1 cellular context compared by ENCODE assay signal in the genomic region with DNA sequence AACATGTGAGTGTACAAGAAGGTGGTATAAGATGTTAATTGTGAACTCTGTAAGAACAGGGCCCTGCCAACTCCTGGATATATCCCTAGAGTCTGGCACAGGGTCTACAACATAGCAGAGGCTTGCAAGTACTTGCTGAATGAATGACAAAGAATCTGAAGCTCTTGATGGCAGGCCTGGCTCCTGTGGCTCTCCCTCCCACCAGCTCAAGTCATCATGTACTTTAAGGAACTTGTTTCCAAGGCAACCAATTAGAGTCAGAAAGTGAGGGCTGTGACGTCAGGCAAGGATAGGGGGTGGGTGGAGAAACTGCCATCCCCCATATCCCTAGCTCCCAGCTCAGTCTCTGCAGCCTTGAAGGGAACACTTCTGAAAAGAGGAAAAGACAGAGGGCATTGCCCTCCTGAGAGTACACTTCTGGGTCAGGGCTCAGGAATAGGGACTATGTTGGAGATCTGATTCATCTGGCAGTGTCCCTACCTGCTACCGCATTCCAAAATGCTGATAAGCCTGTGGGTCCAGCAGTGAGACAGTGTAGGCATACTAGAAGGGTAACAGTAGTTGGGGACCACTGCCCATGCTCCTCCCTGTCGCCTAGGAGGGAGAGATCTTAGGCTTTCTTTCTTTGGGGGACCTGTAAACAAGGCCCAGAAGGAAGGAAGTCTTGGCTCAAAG.
A peak's percentile ranks its signal among the peaks of the same experiment; 100 is the strongest.
TF ChIP-seq lines count a peak whose summit lies in the region.

No MANE protein-coding gene starts in this region.

TF ChIP-seq in H1, 55 proteins besides CTCF, POLR2A, EP300 and RAD21:
- TF ChIP-seq JUND (IDR thresholded peaks at IDR 0.05; ENCODE audit: low read length): 0 out of 2 replicates have a peak, but pooled peaks have one; percentile 8
- peak; percentile 64; the same call in 1 of the 2 replicates for TF ChIP-seq CREB1 (IDR thresholded peaks at IDR 0.05)
- TF ChIP-seq GTF2F1 (IDR thresholded peaks at IDR 0.05; ENCODE audit: borderline replicate concordance, low read depth, low read length): no peak
